Comparison of ENCODE assay signal across 7 cellular contexts in the genomic region with DNA sequence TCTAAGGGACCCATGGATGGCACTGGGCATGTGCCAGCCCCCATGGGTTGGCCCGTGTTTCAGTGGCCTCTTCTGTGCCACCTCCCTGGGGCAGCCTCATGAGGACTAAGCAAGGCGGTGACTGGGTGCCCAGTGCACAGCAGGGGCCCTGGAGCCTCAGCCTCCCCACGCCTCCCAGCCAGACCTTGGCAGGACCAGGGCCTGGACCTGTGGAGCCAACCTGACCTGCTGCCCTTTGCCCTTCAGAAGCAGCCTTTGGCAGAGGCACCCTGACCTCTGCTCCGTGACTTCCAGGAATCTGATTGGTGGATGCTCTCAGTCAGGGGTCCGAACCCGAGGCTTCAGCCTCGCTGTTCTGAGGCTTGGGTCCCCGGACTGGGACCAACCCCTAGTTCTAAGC.
"Had no signal": no experiment of that assay in that cellular context is flagged by ENCODE, and none has a peak within 500 bp of the region (broad histone marks: within the 10 kb centered on the region; RNA-seq: fewer than 3 reads in every experiment).

No MANE protein-coding gene starts in this region.

- H3K27ac Mint-ChIP-seq: GM23338, H9 had no signal

- H3K4me3 Mint-ChIP-seq: GM23338, H9 had no signal

- H3K4me2 ChIP-seq: GM23338 had no signal

- H3K27ac ChIP-seq: HL-60 had no signal

- H2AFZ ChIP-seq: GM23338 had no signal

- ATAC-seq: K562 had no signal

- H3K4me3 ChIP-seq: GM23338, K562 had no signal

- DNase-seq: H9, HCEC 1CT, IMR-90, KG1 had no signal
